ENCODE assay signal across 8 cellular contexts in the genomic region with DNA sequence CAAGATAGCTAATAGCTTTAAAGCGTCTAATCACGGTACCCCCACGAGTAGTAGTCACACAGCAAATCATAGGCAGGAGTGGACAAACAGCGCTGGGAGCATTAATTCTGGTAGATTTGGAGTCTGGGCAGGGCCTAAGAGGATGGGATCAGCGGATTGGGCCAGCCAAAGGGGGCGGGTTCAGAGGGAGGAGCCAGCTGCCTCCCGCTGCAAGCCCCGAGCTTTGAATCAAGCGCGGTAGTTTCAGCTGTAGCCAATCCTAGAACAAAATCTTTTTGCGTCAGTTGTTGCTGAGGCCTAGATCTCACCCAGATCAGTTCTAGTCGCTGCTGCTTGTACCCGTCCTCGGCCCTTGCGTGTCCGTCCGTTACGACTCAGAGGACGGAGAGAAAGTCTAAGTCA. TPM values are rescaled to one million over a fixed set of nuclear protein-coding genes. Genes with fewer than 3 reads are reported as not detected.
A peak's percentile ranks its signal among the peaks of the same experiment; 100 is the strongest.
DNase-seq lines count a peak whose midpoint lies in the region; ATAC-seq and TF ChIP-seq lines count a peak whose summit lies in the region.

No MANE protein-coding gene starts in this region.

- ATAC-seq in HG02840 (IDR thresholded peaks at IDR 0.05; ENCODE audit: low FRiP score, unreplicated experiment) (peak; percentile 69), T-cell (replicated peaks in 1 of 4) (peak; percentile 76 to 80 (median 78)), left ventricle myocardium superior (peak; percentile 90)

- no peaks in the 10 kb centered on the region for H3K27me3 Mint-ChIP-seq in T-cell
- H3K27me3 Mint-ChIP-seq in progenitor cell of endocrine pancreas: no peaks in the 10 kb centered on the region

- intact Hi-C loops in left ventricle myocardium superior (cut with micrococcal nuclease): no loop called here

- H3K27ac Mint-ChIP-seq in T-cell: peak overlapping the region; percentile 98 to 99
- peak overlapping the region; percentile 99 for H3K27ac Mint-ChIP-seq in progenitor cell of endocrine pancreas

- H3K4me1 Mint-ChIP-seq in T-cell (peaks cover 29 to 41% (median 31%) of the 10 kb centered on the region in 3 donors), progenitor cell of endocrine pancreas (ENCODE audit: low read depth) (peaks cover 16% of the 10 kb centered on the region)

- H3K36me3 Mint-ChIP-seq in T-cell (no peaks in the 10 kb centered on the region), progenitor cell of endocrine pancreas (ENCODE audit: insufficient read depth) (no peaks in the 10 kb centered on the region)

- no peaks in the 10 kb centered on the region for H3K36me3 ChIP-seq in urinary bladder (ENCODE audit: insufficient read depth)

- TF ChIP-seq CTCF in GM12875 (IDR thresholded peaks at IDR 0.05; ENCODE audit: borderline replicate concordance, insufficient read depth, low read depth, low read length): no peak
- TF ChIP-seq CTCF in progenitor cell of endocrine pancreas (IDR thresholded peaks at IDR 0.05; ENCODE audit: unreplicated experiment): no peak

- H3K9me3 Mint-ChIP-seq in T-cell (no peaks in the 10 kb centered on the region), progenitor cell of endocrine pancreas (ENCODE audit: low read depth) (no peaks in the 10 kb centered on the region)

- H3K4me3 ChIP-seq in GM12875 (ENCODE audit: low read depth, low read length) (peak overlapping the region; percentile 100), urinary bladder (ENCODE audit: low read depth, low read length) (peak overlapping the region; percentile 84)

- peak overlapping the region; percentile 89 for H3K27ac ChIP-seq in angular gyrus (ENCODE audit: low read depth, low read length)
- peak overlapping the region; percentile 63 for H3K27ac ChIP-seq in urinary bladder (ENCODE audit: low read depth)

- WGBS in urinary bladder: under 1% methylated on average over 19 of the region's 19 CpGs

- CTCF ChIA-PET in T-cell (lab: Charles Lee): interaction anchor here in 1 of 2 donors (0.5 to 2.2 kb wide), 12 partner anchors 11 to 664 kb away, joined by 3 to 12 read pairs (median 4); partner anchors contain the start of genes AKR1A1, CCDC163, MMACHC and MUTYH

- H3K4me1 ChIP-seq in urinary bladder (ENCODE audit: insufficient read depth): no peaks in the 10 kb centered on the region

- POLR2A ChIA-PET in T-cell (lab: Charles Lee): interaction anchor here (0.5 to 1.3 kb wide), 6 partner anchors 9 to 955 kb away, joined by 3 to 12 read pairs (median 3); partner anchors contain the start of genes MUTYH (in 1 of the 2) and TOE1 (in 1 of the 2)

- peak; percentile 96 for DNase-seq in NCI-H1436 (lab: John Stamatoyannopoulos, UW)
- peak; percentile 83 to 97 (median 94) for DNase-seq in T-cell
- DNase-seq in left ventricle myocardium superior: peak; percentile 95
- DNase-seq in progenitor cell of endocrine pancreas (ENCODE audit: low spot score, unreplicated experiment): peak; percentile 84

- H3K4me3 Mint-ChIP-seq in T-cell (peak overlapping the region; percentile 98 to 100 (median 99)), progenitor cell of endocrine pancreas (ENCODE audit: low read depth) (peak overlapping the region; percentile 96)

RNA-seq across cellular contexts. Expression of gene NASP, which starts 0.6 kb away (rescaled TPM):
- total RNA-seq in T-cell (100 to 1,000 TPM in 2 of 5 donors, 10 to 100 TPM in 3; 64.6 to 145 (median 74.7) TPM), left ventricle myocardium superior (29.5 TPM), progenitor cell of endocrine pancreas (250 and 258 TPM in 2 replicates), urinary bladder (76.0 TPM)
- polyA plus RNA-seq in urinary bladder: 115 TPM

RNA-seq across cellular contexts. Expression of gene AKR1A1, which starts 32.6 kb away (rescaled TPM):
- 100 to 1,000 TPM in 1 of 5 donors, 10 to 100 TPM in 4; 48.2 to 105 (median 92.9) TPM for total RNA-seq in T-cell
- 43.2 TPM for total RNA-seq in left ventricle myocardium superior
- 213 and 214 TPM in 2 replicates for total RNA-seq in progenitor cell of endocrine pancreas
- total RNA-seq in urinary bladder: 76.1 TPM
- 101 TPM for polyA plus RNA-seq in urinary bladder

RNA-seq across cellular contexts. Expression of gene CCDC17, which starts 40.6 kb away (rescaled TPM):
- total RNA-seq in T-cell: 1 to 10 TPM; 5.9 to 8.6 (median 7.5) TPM
- 0.64 TPM for total RNA-seq in left ventricle myocardium superior
- 5.8 and 6.1 TPM in 2 replicates for total RNA-seq in progenitor cell of endocrine pancreas
- total RNA-seq in urinary bladder: 0.85 TPM
- polyA plus RNA-seq in urinary bladder: 0.54 TPM

Comparison
In these comparisons a context has a peak if more than half of its experiments do, and no peak if none do; other contexts are left out.
1. Peak in every context shown above with its lines: DNase-seq, ATAC-seq, H3K4me3 ChIP-seq and H3K27ac ChIP-seq.